ENCODE assay signal across 16 cellular contexts in genomic region chr17:36706437-36706731, GRCh38.
"Had no signal": no experiment of that assay in that cellular context is flagged by ENCODE, and none has a peak within 500 bp of the region (broad histone marks: within the 10 kb centered on the region; RNA-seq: fewer than 3 reads in every experiment).

No MANE protein-coding gene starts in this region.

- H2AFZ ChIP-seq: parathyroid adenoma had no signal

- H3K79me2 ChIP-seq: parathyroid adenoma had no signal

- H3K27ac ChIP-seq: brain microvascular endothelial cell, gastroesophageal sphincter, heart right ventricle, parathyroid adenoma, psoas muscle, sigmoid colon, uterus had no signal

- DNase-seq: occipital lobe, sigmoid colon, uterus had no signal

- H3K27ac Mint-ChIP-seq: activated naive CD4-positive, alpha-beta T cell treated with anti-CD3 and anti-CD28 coated beads, Interleukin-2, amount 10 ng/mL, durations not matched to agents 7 days and 5 days; activated naive CD8-positive, alpha-beta T cell treated with anti-CD3 and anti-CD28 coated beads, Interleukin-2, amount 10 ng/mL, durations not matched to agents 7 days and 5 days; activated T-helper 1 cell treated with anti-CD3 and anti-CD28 coated beads, Interleukin-12 subunit alpha, Interleukin-12 subunit beta, Interleukin-2, Interleukin-4 antibody, amounts not matched to agents 30 ng/mL and 10 ng/mL and 1 ng/mL, durations not matched to agents 14 hours and 24 hours and 36 hours; stimulated activated memory B cell treated with anti-CD40 and anti-IgM and Interleukin-4, amounts not matched to agents 10 μg/mL and 1 μg/mL and 100 μg/mL, for 72 hours; stimulated activated naive CD8-positive, alpha-beta T cell treated with anti-CD3 and anti-CD28 coated beads, Interleukin-15, amount 100 ng/mL, for 72 hours; T-helper 2 cell treated with Interferon-gamma antibody and Interleukin-4, amounts not matched to agents 5 μg/mL and 100 μg/mL, for 36 hours; type B pancreatic cell had no signal

- H3K4me3 Mint-ChIP-seq: activated naive CD4-positive, alpha-beta T cell treated with anti-CD3 and anti-CD28 coated beads, Interleukin-2, amount 10 ng/mL, durations not matched to agents 7 days and 5 days; activated naive CD8-positive, alpha-beta T cell treated with anti-CD3 and anti-CD28 coated beads, Interleukin-2, amount 10 ng/mL, durations not matched to agents 7 days and 5 days; activated T-helper 1 cell treated with anti-CD3 and anti-CD28 coated beads, Interleukin-12 subunit alpha, Interleukin-12 subunit beta, Interleukin-2, Interleukin-4 antibody, amounts not matched to agents 30 ng/mL and 10 ng/mL and 1 ng/mL, durations not matched to agents 14 hours and 24 hours and 36 hours; neural crest cell; stimulated activated memory B cell treated with anti-CD40 and anti-IgM and Interleukin-4, amounts not matched to agents 10 μg/mL and 1 μg/mL and 100 μg/mL, for 72 hours; stimulated activated naive CD8-positive, alpha-beta T cell treated with anti-CD3 and anti-CD28 coated beads, Interleukin-15, amount 100 ng/mL, for 72 hours; T-helper 2 cell treated with Interferon-gamma antibody and Interleukin-4, amounts not matched to agents 5 μg/mL and 100 μg/mL, for 36 hours; type B pancreatic cell had no signal

- H3K4me1 Mint-ChIP-seq: activated naive CD4-positive, alpha-beta T cell treated with anti-CD3 and anti-CD28 coated beads, Interleukin-2, amount 10 ng/mL, durations not matched to agents 7 days and 5 days; activated naive CD8-positive, alpha-beta T cell treated with anti-CD3 and anti-CD28 coated beads, Interleukin-2, amount 10 ng/mL, durations not matched to agents 7 days and 5 days; neural crest cell; stimulated activated naive CD8-positive, alpha-beta T cell treated with anti-CD3 and anti-CD28 coated beads, Interleukin-15, amount 100 ng/mL, for 72 hours had no signal

- H3K9ac ChIP-seq: parathyroid adenoma had no signal

- ATAC-seq: gastroesophageal sphincter, heart right ventricle had no signal

- H3K9me3 Mint-ChIP-seq: activated naive CD4-positive, alpha-beta T cell treated with anti-CD3 and anti-CD28 coated beads, Interleukin-2, amount 10 ng/mL, durations not matched to agents 7 days and 5 days; activated naive CD8-positive, alpha-beta T cell treated with anti-CD3 and anti-CD28 coated beads, Interleukin-2, amount 10 ng/mL, durations not matched to agents 7 days and 5 days; activated T-helper 1 cell treated with anti-CD3 and anti-CD28 coated beads, Interleukin-12 subunit alpha, Interleukin-12 subunit beta, Interleukin-2, Interleukin-4 antibody, amounts not matched to agents 30 ng/mL and 10 ng/mL and 1 ng/mL, durations not matched to agents 14 hours and 24 hours and 36 hours; neural crest cell; stimulated activated memory B cell treated with anti-CD40 and anti-IgM and Interleukin-4, amounts not matched to agents 10 μg/mL and 1 μg/mL and 100 μg/mL, for 72 hours; stimulated activated naive CD8-positive, alpha-beta T cell treated with anti-CD3 and anti-CD28 coated beads, Interleukin-15, amount 100 ng/mL, for 72 hours; T-helper 2 cell treated with Interferon-gamma antibody and Interleukin-4, amounts not matched to agents 5 μg/mL and 100 μg/mL, for 36 hours; type B pancreatic cell had no signal

- H3K36me3 Mint-ChIP-seq: activated naive CD4-positive, alpha-beta T cell treated with anti-CD3 and anti-CD28 coated beads, Interleukin-2, amount 10 ng/mL, durations not matched to agents 7 days and 5 days; activated naive CD8-positive, alpha-beta T cell treated with anti-CD3 and anti-CD28 coated beads, Interleukin-2, amount 10 ng/mL, durations not matched to agents 7 days and 5 days; type B pancreatic cell had no signal

- H3K36me3 ChIP-seq: brain microvascular endothelial cell, gastroesophageal sphincter, heart right ventricle, sigmoid colon, uterus had no signal

- H3K4me1 ChIP-seq: parathyroid adenoma, psoas muscle, uterus had no signal

- H3K9me3 ChIP-seq: gastroesophageal sphincter, heart right ventricle, psoas muscle, sigmoid colon, uterus had no signal

- H3K4me3 ChIP-seq: gastroesophageal sphincter, heart right ventricle, psoas muscle, sigmoid colon, uterus had no signal
